ENCODE assay signal across 1 cellular context in genomic region chr18:7144921-7145320, GRCh38. TPM values are rescaled to one million over a fixed set of nuclear protein-coding genes. Genes with fewer than 3 reads are reported as not detected.
"Had no signal": no experiment of that assay in that cellular context is flagged by ENCODE, and none has a peak within 500 bp of the region (broad histone marks: within the 10 kb centered on the region; RNA-seq: fewer than 3 reads in every experiment).

No MANE protein-coding gene starts in this region.

RNA-seq across cellular contexts. Expression of gene LAMA1, which starts 27.3 kb away (rescaled TPM):
- total RNA-seq: endothelial cell of umbilical vein had no signal
